Comparison of ENCODE assay signal across 10 cellular contexts in the genomic region with DNA sequence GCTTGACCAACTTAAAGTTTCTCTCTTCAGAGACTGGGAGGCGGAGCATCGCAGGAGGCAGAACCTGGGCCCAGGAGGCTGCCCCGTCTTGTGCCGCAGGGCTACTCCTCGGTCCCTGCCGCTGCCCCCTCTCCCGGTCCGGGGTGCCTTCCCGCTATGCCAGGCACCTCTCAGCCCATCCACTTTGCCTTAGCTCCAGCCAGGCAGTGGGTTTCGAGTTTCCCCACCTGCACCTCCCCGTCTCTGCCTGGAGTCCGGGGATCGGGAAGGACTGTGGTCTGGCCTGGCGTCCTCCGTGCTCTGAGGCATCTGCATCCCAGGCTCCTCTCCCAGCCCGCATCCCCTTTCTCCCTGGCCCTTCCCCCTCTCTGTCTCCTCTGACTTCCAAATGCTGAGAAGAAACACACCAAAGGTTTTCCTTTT. TPM values are rescaled to one million over a fixed set of nuclear protein-coding genes. Genes with fewer than 3 reads are reported as not detected.
DNase-seq lines count a peak whose midpoint lies in the region; ATAC-seq and TF ChIP-seq lines count a peak whose summit lies in the region.
"Had no signal": no experiment of that assay in that cellular context is flagged by ENCODE, and none has a peak within 500 bp of the region (broad histone marks: within the 10 kb centered on the region; RNA-seq: fewer than 3 reads in every experiment).

No MANE protein-coding gene starts in this region.

- H3K36me3 Mint-ChIP-seq in nephron (ENCODE audit: low read depth): no peaks in the 10 kb centered on the region
- peaks cover 0 to 80% (median 19%) of the 10 kb centered on the region in 3 donors for H3K36me3 Mint-ChIP-seq in naive thymus-derived CD8-positive, alpha-beta T cell

- TF ChIP-seq CTCF in AG10803 (conservative IDR thresholded peaks at IDR 0.05; ENCODE audit: low read length) (no peak), nephron (IDR thresholded peaks at IDR 0.05; ENCODE audit: unreplicated experiment in 3 of 3) (no peak)

- H3K27ac Mint-ChIP-seq in nephron: no peak overlapping the region
- H3K27ac Mint-ChIP-seq in naive thymus-derived CD8-positive, alpha-beta T cell: peak overlapping the region in 5 of 10 donors; percentile 51 to 79 (median 66)

- no peak for ATAC-seq in naive thymus-derived CD8-positive, alpha-beta T cell

- no peak for DNase-seq in AG10803 (ENCODE audit: low read depth)
- DNase-seq in H7: peak; percentile 84
- DNase-seq in ecto neural progenitor cell (ENCODE audit: low spot score): peak; percentile 68
- no peak for DNase-seq in naive thymus-derived CD8-positive, alpha-beta T cell
- no peak for DNase-seq in kidney glomerular epithelial cell (lab: John Stamatoyannopoulos, UW)
- DNase-seq in stimulated activated CD4-positive, alpha-beta T cell treated with anti-CD3 and anti-CD28 coated beads, Interleukin-2, amount 100 ng/mL, for 24 hours: no peak
- no peak for DNase-seq in KBM-7
- DNase-seq: psoas muscle had no signal

- no peaks in the 10 kb centered on the region; the same call in 1 of the 2 replicates for H3K27me3 ChIP-seq in H7 (ENCODE audit: control insufficient read depth, insufficient read depth, low read length)

- POLR2A ChIA-PET in naive thymus-derived CD8-positive, alpha-beta T cell (lab: Charles Lee): interaction anchor here (0.6 kb wide), 1 partner anchor 14 kb away, joined by 3 read pairs; no protein-coding TSS in a partner anchor

- in situ Hi-C loops in KBM-7 (cut with MboI; ENCODE audit: low pct_unique_long_range_greater_than_20kb, low sequenced_read_pairs): no loop called here

- H3K9me3 Mint-ChIP-seq in nephron: no peaks in the 10 kb centered on the region
- H3K9me3 Mint-ChIP-seq in naive thymus-derived CD8-positive, alpha-beta T cell: no peaks in the 10 kb centered on the region

- no peaks in the 10 kb centered on the region for H3K36me3 ChIP-seq in H7 (replicated peaks; ENCODE audit: control insufficient read depth, insufficient read depth, low read length)

- H3K27me3 Mint-ChIP-seq in nephron (ENCODE audit: low read depth): peaks cover 48% of the 10 kb centered on the region
- peaks cover 0 to 2% (median 0%) of the 10 kb centered on the region in 5 donors for H3K27me3 Mint-ChIP-seq in naive thymus-derived CD8-positive, alpha-beta T cell

- H3K4me3 ChIP-seq in AG10803 (ENCODE audit: low read length): peak overlapping the region; percentile 26
- H3K4me3 ChIP-seq in H7 (ENCODE audit: insufficient read depth, low read depth, low read length): peak overlapping the region; percentile 25
- H3K4me3 ChIP-seq: psoas muscle had no signal

- H3K4me1 Mint-ChIP-seq in nephron: peaks cover 13% of the 10 kb centered on the region
- peaks cover 31 to 59% (median 54%) of the 10 kb centered on the region in 4 donors for H3K4me1 Mint-ChIP-seq in naive thymus-derived CD8-positive, alpha-beta T cell

- peak overlapping the region in 2 of 3 experiments; percentile 11 to 41 for H3K4me3 Mint-ChIP-seq in nephron
- no peak overlapping the region for H3K4me3 Mint-ChIP-seq in naive thymus-derived CD8-positive, alpha-beta T cell

RNA-seq across cellular contexts. Expression of a gene that starts 26.7 kb away (rescaled TPM):
- 0.14 TPM in 1 of 2 replicates, not detected in the other for total RNA-seq in H7 (2014; rRNA removed; shearing (Covaris generic))
- under 1 TPM; 0.42 to 0.44 TPM for total RNA-seq in naive thymus-derived CD8-positive, alpha-beta T cell
- under 1 TPM in 1 of 3 donors, not detected in 2; 0.47 TPM for polyA plus RNA-seq in naive thymus-derived CD8-positive, alpha-beta T cell
- polyA plus RNA-seq: BJ had no signal

Comparison
In these comparisons a context has a peak if more than half of its experiments do, and no peak if none do; other contexts are left out.
1. DNase-seq: peak in H7 (single experiment) and ecto neural progenitor cell (single experiment); none in AG10803 (single experiment), naive thymus-derived CD8-positive, alpha-beta T cell (0 of 10), kidney glomerular epithelial cell (single experiment), stimulated activated CD4-positive, alpha-beta T cell treated with anti-CD3 and anti-CD28 coated beads, Interleukin-2, amount 100 ng/mL, for 24 hours (0 of 2) and KBM-7 (single experiment).
2. H3K4me3 Mint-ChIP-seq: peak in nephron (2 of 3); none in naive thymus-derived CD8-positive, alpha-beta T cell (0 of 10).